In the genomic region with DNA sequence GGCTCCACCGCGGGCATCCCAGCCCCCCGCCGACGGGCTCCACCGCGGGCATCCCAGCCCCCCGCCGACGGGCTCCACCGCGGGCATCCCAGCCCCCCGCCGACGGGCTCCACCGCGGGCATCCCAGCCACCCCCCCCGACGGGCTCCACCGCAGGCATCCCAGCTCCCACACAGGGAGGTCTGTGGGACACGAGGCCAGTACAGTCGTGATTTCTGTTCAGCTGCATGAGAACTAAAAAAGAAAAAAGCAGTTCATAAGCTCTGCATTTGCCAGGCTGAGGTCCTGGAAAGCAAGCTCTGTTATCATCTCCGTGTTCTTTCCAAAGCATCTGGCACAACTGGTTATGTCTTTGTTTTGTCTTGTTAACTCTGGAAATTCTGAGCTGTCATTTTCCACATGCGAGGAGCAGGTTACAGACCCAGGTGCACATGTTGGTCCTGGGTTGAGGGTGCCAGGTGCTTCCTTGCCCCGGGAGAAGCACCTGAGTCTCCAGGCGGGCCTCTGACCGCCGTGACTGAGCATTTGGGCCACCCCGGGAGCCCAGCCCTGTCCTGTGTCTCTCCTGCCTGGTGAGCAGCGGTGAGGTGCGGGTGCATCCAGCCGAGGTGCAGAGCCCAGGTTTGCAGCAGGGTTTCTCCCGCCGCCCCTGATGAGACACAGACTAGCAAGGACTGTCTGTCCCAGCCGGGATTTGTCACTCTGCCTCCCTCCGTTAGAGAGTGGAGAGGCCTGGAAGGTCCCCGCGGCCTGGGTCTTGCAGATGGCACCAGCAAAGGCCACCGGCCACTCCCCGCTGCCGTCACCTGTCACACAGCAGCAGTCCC, we compare ENCODE assay signal across 1 cellular context.
TF ChIP-seq lines count a peak whose summit lies in the region.

No MANE protein-coding gene starts in this region.

TF ChIP-seq in HCT116, 20 proteins besides CTCF, POLR2A, EP300 and RAD21:
- TF ChIP-seq, protein P1, sequence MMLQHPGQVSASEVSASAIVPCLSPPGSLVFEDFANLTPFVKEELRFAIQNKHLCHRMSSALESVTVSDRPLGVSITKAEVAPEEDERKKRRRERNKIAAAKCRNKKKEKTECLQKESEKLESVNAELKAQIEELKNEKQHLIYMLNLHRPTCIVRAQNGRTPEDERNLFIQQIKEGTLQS (IDR thresholded peaks at IDR 0.05) = no peak
- TF ChIP-seq EZH2phosphoT487 (IDR thresholded peaks at IDR 0.05; ENCODE audit: borderline replicate concordance) (no peak), ZNF274 (IDR thresholded peaks at IDR 0.05; ENCODE audit: low read depth, low read length) (no peak), SRF (IDR thresholded peaks at IDR 0.05; ENCODE audit: low read depth) (no peak), EZH2 (IDR thresholded peaks at IDR 0.05) (no peak), CEBPB (IDR thresholded peaks at IDR 0.05; ENCODE audit: low read depth) (no peak), ELF1 (IDR thresholded peaks at IDR 0.05; ENCODE audit: borderline replicate concordance, low read depth) (no peak), EGR1 (IDR thresholded peaks at IDR 0.05; ENCODE audit: low read depth) (no peak), ZFX (IDR thresholded peaks at IDR 0.05) (no peak), SIN3A (IDR thresholded peaks at IDR 0.05; ENCODE audit: low read depth) (no peak)
- TF ChIP-seq, protein P2, sequence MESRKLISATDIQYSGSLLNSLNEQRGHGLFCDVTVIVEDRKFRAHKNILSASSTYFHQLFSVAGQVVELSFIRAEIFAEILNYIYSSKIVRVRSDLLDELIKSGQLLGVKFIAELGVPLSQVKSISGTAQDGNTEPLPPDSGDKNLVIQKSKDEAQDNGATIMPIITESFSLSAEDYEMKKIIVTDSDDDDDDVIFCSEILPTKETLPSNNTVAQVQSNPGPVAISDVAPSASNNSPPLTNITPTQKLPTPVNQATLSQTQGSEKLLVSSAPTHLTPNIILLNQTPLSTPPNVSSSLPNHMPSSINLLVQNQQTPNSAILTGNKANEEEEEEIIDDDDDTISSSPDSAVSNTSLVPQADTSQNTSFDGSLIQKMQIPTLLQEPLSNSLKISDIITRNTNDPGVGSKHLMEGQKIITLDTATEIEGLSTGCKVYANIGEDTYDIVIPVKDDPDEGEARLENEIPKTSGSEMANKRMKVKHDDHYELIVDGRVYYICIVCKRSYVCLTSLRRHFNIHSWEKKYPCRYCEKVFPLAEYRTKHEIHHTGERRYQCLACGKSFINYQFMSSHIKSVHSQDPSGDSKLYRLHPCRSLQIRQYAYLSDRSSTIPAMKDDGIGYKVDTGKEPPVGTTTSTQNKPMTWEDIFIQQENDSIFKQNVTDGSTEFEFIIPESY (IDR thresholded peaks at IDR 0.05; ENCODE audit: extremely low read depth, insufficient replicate concordance, low read length) = no peak
- TF ChIP-seq, protein P3, sequence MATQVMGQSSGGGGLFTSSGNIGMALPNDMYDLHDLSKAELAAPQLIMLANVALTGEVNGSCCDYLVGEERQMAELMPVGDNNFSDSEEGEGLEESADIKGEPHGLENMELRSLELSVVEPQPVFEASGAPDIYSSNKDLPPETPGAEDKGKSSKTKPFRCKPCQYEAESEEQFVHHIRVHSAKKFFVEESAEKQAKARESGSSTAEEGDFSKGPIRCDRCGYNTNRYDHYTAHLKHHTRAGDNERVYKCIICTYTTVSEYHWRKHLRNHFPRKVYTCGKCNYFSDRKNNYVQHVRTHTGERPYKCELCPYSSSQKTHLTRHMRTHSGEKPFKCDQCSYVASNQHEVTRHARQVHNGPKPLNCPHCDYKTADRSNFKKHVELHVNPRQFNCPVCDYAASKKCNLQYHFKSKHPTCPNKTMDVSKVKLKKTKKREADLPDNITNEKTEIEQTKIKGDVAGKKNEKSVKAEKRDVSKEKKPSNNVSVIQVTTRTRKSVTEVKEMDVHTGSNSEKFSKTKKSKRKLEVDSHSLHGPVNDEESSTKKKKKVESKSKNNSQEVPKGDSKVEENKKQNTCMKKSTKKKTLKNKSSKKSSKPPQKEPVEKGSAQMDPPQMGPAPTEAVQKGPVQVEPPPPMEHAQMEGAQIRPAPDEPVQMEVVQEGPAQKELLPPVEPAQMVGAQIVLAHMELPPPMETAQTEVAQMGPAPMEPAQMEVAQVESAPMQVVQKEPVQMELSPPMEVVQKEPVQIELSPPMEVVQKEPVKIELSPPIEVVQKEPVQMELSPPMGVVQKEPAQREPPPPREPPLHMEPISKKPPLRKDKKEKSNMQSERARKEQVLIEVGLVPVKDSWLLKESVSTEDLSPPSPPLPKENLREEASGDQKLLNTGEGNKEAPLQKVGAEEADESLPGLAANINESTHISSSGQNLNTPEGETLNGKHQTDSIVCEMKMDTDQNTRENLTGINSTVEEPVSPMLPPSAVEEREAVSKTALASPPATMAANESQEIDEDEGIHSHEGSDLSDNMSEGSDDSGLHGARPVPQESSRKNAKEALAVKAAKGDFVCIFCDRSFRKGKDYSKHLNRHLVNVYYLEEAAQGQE (IDR thresholded peaks at IDR 0.05; ENCODE audit: low read depth) = no peak
